1 cellular context compared by ENCODE assay signal in genomic region chr9:35666547-35666946, GRCh38.
TF ChIP-seq lines count a peak whose summit lies in the region.

No MANE protein-coding gene starts in this region.

TF ChIP-seq in GM12878, 131 proteins besides CTCF, POLR2A, EP300 and RAD21:
- peak; percentile 31; the same call in 1 of the 2 replicates for TF ChIP-seq SPI1 (IDR thresholded peaks at IDR 0.05; ENCODE audit: borderline replicate concordance, insufficient read depth, low read depth, low read length)
- TF ChIP-seq IKZF2 (IDR thresholded peaks at IDR 0.05): peak; percentile 9 to 16; a peak in 1 of 4 replicates
- TF ChIP-seq HDGF (IDR thresholded peaks at IDR 0.05): no peak
- TF ChIP-seq MEF2B (IDR thresholded peaks at IDR 0.05; ENCODE audit: partially characterized antibody, poor library complexity, severe bottlenecking): peak; percentile 90
